1 cellular context compared by ENCODE assay signal in the genomic region with DNA sequence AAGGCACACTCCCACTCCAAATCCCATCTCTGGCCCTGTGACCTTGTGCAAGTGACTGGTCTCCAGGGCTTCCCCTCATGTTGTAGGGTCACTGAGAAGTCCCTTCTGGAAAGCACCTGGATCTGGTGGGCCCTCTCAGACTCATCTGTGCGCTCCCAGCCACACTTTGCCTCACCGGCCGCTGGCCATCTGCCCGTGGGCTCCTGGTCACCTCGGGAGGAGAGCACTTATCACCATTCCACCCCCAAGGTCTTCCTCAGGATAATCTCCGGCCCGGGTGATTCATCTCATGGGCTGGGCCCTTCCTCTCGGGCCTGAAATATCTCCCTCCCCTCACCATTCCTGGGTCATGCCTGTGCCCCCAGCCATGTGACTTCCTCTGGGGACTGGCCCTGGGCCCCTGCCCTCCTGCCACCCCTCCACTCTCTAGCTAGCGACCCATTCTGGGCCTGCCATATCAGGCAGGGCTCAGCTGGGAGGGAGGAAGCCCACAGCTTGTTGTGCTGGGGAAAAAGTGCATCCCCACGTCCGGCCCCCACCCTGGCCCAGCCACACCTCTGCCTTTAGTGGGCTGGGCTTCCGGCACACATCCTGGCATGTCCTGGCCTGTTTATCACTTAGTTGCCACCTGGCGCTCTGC.
TF ChIP-seq lines count a peak whose summit lies in the region.

No MANE protein-coding gene starts in this region.

TF ChIP-seq in H1, 55 proteins besides CTCF, POLR2A, EP300 and RAD21:
- no peak for TF ChIP-seq FOSL1 (IDR thresholded peaks at IDR 0.05; ENCODE audit: insufficient read depth, low read depth, low read length)
- no peak for TF ChIP-seq CBX8 (IDR thresholded peaks at IDR 0.05; ENCODE audit: borderline replicate concordance, low read depth, low read length)
- no peak for TF ChIP-seq SP2 (IDR thresholded peaks at IDR 0.05; ENCODE audit: low read length)
- TF ChIP-seq TAF1 (IDR thresholded peaks at IDR 0.05; ENCODE audit: low read depth, low read length) = no peak
- no peak for TF ChIP-seq HDAC6 (IDR thresholded peaks at IDR 0.05; ENCODE audit: low read depth, low read length)
- no peak for TF ChIP-seq CHD1 (IDR thresholded peaks at IDR 0.05; ENCODE audit: low read depth, low read length)
- no peak for TF ChIP-seq MAFK (IDR thresholded peaks at IDR 0.05; ENCODE audit: low read depth, low read length)
- TF ChIP-seq JUND (IDR thresholded peaks at IDR 0.05; ENCODE audit: low read length) = no peak
- TF ChIP-seq YY1 (IDR thresholded peaks at IDR 0.05; ENCODE audit: low read depth, low read length) = no peak
- TF ChIP-seq KDM1A (IDR thresholded peaks at IDR 0.05; ENCODE audit: borderline replicate concordance, low read length) = no peak
